Comparison of ENCODE assay signal across 8 cellular contexts in the genomic region with DNA sequence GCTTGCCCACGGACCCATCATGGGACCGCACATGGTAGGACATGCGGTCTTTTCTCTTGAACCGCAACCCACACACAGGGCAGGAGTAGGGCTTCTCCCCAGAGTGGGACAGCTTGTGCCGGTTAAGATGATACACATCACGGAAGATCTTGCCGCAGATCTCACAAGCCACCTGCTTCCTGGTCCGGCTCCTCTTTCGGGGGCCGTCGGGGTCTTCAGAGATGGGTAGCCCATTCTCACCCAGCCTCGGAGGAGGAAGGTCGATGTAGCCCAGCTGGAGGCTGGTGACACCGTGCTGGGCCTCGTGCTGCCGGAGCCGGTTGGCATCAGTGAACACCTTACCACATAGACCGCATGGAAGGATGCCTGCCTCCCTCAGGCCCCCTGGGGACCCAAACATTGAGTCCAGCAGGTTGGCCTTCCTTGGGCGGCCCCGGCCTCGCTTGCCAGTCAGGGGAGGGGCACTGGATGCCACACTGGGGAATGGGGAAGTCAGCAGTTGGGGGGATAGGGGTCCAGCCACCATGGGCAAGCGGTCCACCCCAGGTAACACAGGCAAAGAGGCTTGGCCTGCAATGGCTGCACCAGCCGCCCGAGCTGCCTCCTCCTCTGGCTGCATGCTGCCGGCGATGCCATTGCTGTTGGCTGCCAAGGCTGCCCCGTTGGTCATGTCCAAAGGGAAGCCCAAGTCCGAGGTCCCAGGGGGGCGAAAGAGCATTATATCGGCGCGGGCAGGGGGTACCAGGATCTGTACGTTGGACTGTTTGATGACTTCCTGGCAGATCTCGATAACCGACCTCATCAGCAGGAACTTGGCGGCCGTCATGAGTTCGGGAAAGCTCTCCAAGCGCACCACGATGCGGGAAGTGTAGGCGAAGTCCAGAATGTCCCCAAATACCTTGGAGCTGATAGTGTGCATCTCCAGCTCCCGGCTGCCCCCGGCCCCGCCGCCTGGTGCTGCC. TPM values are rescaled to one million over a fixed set of nuclear protein-coding genes. Genes with fewer than 3 reads are reported as not detected.
DNase-seq lines count a peak whose midpoint lies in the region; ATAC-seq, FAIRE-seq and TF ChIP-seq lines count a peak whose summit lies in the region.

No MANE protein-coding gene starts in this region.

- 0 out of 2 replicates have a peak overlapping the region, but pooled peaks have one; percentile 13 for H2AFZ ChIP-seq in PC-3 (ENCODE audit: low read length)

- peak overlapping the region; percentile 67 for H3K9ac ChIP-seq in PC-3 (ENCODE audit: low read length)
- peak overlapping the region; percentile 96 for H3K9ac ChIP-seq in iPS-20b (ENCODE audit: low read depth, low read length)

- CTCF ChIA-PET in PC-3 (lab: Charles Lee) = no interaction called here

- peaks cover 8% of the 10 kb centered on the region; the same call in 1 of the 2 replicates for H4K20me1 ChIP-seq in PC-3 (ENCODE audit: low read length)

- no peaks in the 10 kb centered on the region for H3K9me3 ChIP-seq in PC-3 (ENCODE audit: low read length)
- no peaks in the 10 kb centered on the region for H3K9me3 ChIP-seq in iPS-20b (ENCODE audit: insufficient read depth, low read depth, low read length)

- TSS peak; percentile 37 for BruUV-seq in PC-3 (replicated peaks; lab: Mats Ljungman, UMichigan)

- POLR2A ChIA-PET in PC-3 (lab: Charles Lee; ENCODE audit: unreplicated experiment) = interaction anchor here (0.6 kb wide), 1 partner anchor 53 kb away, joined by 3 read pairs; a partner anchor contains a TSS

- intact Hi-C loops in PC-3 (cut with micrococcal nuclease) = loop anchor here (1.0 to 5.0 kb wide), 2 partner anchors 55 to 148 kb away; a partner anchor contains a TSS

- TF ChIP-seq CTCF in GM06990 (IDR thresholded peaks at IDR 0.05; ENCODE audit: insufficient read depth, low read length, poor library complexity, severe bottlenecking) (no peak), PC-3 (conservative IDR thresholded peaks at IDR 0.05; ENCODE audit: low read depth, low read length) (no peak)

- DNase-seq in GM06990 (ENCODE audit: extremely low read depth, insufficient read length) (peak; percentile 63), PC-3 (peak; percentile 39), astrocyte of the hippocampus (ENCODE audit: low read depth, low spot score) (peak; percentile 67), frontal cortex (ENCODE audit: low spot score in 2 of 2) (no peak), NCI-H1694 (lab: John Stamatoyannopoulos, UW) (no peak), HTR-8/SVneo (ENCODE audit: insufficient read length, low spot score) (no peak)
- peak; percentile 51 for DNase-seq in stimulated activated CD4-positive, alpha-beta T cell treated with anti-CD3 and anti-CD28 coated beads, Interleukin-15, amount 100 ng/mL, for 24 hours

- H3K36me3 ChIP-seq in GM06990 (ENCODE audit: control insufficient read depth, insufficient read depth, low read length) = peaks cover 23% of the 10 kb centered on the region
- H3K36me3 ChIP-seq in PC-3 (ENCODE audit: low read depth, low read length) = peaks cover 8% of the 10 kb centered on the region
- peaks cover 44% of the 10 kb centered on the region for H3K36me3 ChIP-seq in iPS-20b (ENCODE audit: insufficient read depth, low read depth, low read length)

- H3K4me2 ChIP-seq in PC-3 (ENCODE audit: low read length) = peak overlapping the region; percentile 85

- peaks cover 31% of the 10 kb centered on the region for H3K4me1 ChIP-seq in PC-3 (ENCODE audit: insufficient read depth, low read length)
- peaks cover 27% of the 10 kb centered on the region for H3K4me1 ChIP-seq in iPS-20b (ENCODE audit: insufficient read depth, low read length)

- FAIRE-seq in frontal cortex (lab: Jason Lieb, UNC) = no peak
- FAIRE-seq in HTR-8/SVneo (lab: Jason Lieb, UNC) = no peak

- ATAC-seq in PC-3 = no peak

- H3K4me3 ChIP-seq in GM06990 (replicated peaks; ENCODE audit: low read depth, low read length) (peak overlapping the region; percentile 77), PC-3 (ENCODE audit: low read length) (peak overlapping the region; percentile 82), iPS-20b (ENCODE audit: low read length) (peak overlapping the region; percentile 90)

- peaks cover 64% of the 10 kb centered on the region for H3K79me2 ChIP-seq in PC-3 (ENCODE audit: low read length)

- H3K9me2 ChIP-seq in PC-3 (replicated peaks; ENCODE audit: low read length) = no peaks in the 10 kb centered on the region

- H3K27ac ChIP-seq in PC-3 (ENCODE audit: low read length) = peak overlapping the region; percentile 58
- peak overlapping the region; percentile 78 for H3K27ac ChIP-seq in iPS-20b (ENCODE audit: low read length)

- H3K27me3 ChIP-seq in GM06990 (replicated peaks; ENCODE audit: control insufficient read depth, insufficient read depth, low read length) (no peaks in the 10 kb centered on the region), PC-3 (ENCODE audit: low read length) (no peaks in the 10 kb centered on the region), iPS-20b (ENCODE audit: insufficient read depth, low read length) (no peaks in the 10 kb centered on the region)

- H3F3A ChIP-seq in PC-3 (ENCODE audit: low read length, unreplicated experiment) = no peaks in the 10 kb centered on the region

RNA-seq across cellular contexts. Expression of a gene that starts 1.5 kb away (rescaled TPM):
- total RNA-seq in PC-3 (2014; rRNA removed) (31.3 and 40.7 TPM in 2 replicates), frontal cortex (24.1 TPM)

RNA-seq across cellular contexts. Expression of a gene that starts 52.4 kb away (rescaled TPM):
- total RNA-seq in PC-3 (2014; rRNA removed) = 1.5 and 1.9 TPM in 2 replicates
- total RNA-seq in frontal cortex = 20.8 TPM

RNA-seq across cellular contexts. Expression of a gene that starts 54.8 kb away (rescaled TPM):
- total RNA-seq in PC-3 (2014; rRNA removed) (32.1 and 49.9 TPM in 2 replicates), frontal cortex (86.4 TPM)

Comparison
In these comparisons a context has a peak if more than half of its experiments do, and no peak if none do; other contexts are left out.
1. DNase-seq: peak in GM06990 (single experiment), PC-3 (single experiment), astrocyte of the hippocampus (single experiment) and stimulated activated CD4-positive, alpha-beta T cell treated with anti-CD3 and anti-CD28 coated beads, Interleukin-15, amount 100 ng/mL, for 24 hours (single experiment); none in frontal cortex (0 of 2), NCI-H1694 (single experiment) and HTR-8/SVneo (single experiment).
2. Peak in every context shown above with its lines, with median percentiles within 50 percentile points of each other: H3K4me3 ChIP-seq.